In genomic region chr2:238026953-238027505, GRCh38 we compare ENCODE assay signal across 15 cellular contexts.
"Had no signal": no experiment of that assay in that cellular context is flagged by ENCODE, and none has a peak within 500 bp of the region (broad histone marks: within the 10 kb centered on the region; RNA-seq: fewer than 3 reads in every experiment).

No MANE protein-coding gene starts in this region.

- H3K27ac Mint-ChIP-seq: activated naive CD8-positive, alpha-beta T cell treated with anti-CD3 and anti-CD28 coated beads for 36 hours; T-helper 1 cell treated with Interleukin-12 subunit alpha and Interleukin-12 subunit beta and Interleukin-4 antibody, amounts not matched to agents 30 μg/mL and 1 μg/mL, for 36 hours had no signal

- H3K9me3 Mint-ChIP-seq: activated naive CD8-positive, alpha-beta T cell treated with anti-CD3 and anti-CD28 coated beads for 36 hours; naive thymus-derived CD8-positive, alpha-beta T cell; T-helper 1 cell treated with Interleukin-12 subunit alpha and Interleukin-12 subunit beta and Interleukin-4 antibody, amounts not matched to agents 30 μg/mL and 1 μg/mL, for 36 hours had no signal

- DNase-seq: activated CD4-positive, alpha-beta T cell treated with anti-CD3 and anti-CD28 coated beads, Interleukin-2, amount 50 U/mL, for 1 hour; activated CD4-positive, CD25-positive, alpha-beta regulatory T cell; activated gamma-delta T cell treated with Interleukin-2 at 50 U/mL for 16 hours; activated naive CD8-positive, alpha-beta T cell treated with anti-CD3 and anti-CD28 coated beads for 36 hours; activated T-cell treated with anti-CD3 and anti-CD28 coated beads for 4 hours; cerebellar nuclear complex; left cardiac atrium; mucosa of descending colon; naive thymus-derived CD8-positive, alpha-beta T cell; pancreas; stimulated activated CD4-positive, alpha-beta T cell treated with anti-CD3 and anti-CD28 coated beads, Interleukin-4, amount 100 ng/mL, for 1 hour; stimulated activated CD8-positive, alpha-beta memory T cell treated with anti-CD3 and anti-CD28 coated beads, Interleukin-4, amount 100 ng/mL, for 48 hours; stomach had no signal

- H3K9me3 ChIP-seq: mucosa of descending colon, pancreas, stomach, thoracic aorta had no signal

- H3K27me3 Mint-ChIP-seq: activated naive CD8-positive, alpha-beta T cell treated with anti-CD3 and anti-CD28 coated beads for 36 hours; naive thymus-derived CD8-positive, alpha-beta T cell had no signal

- ATAC-seq: left cardiac atrium; mucosa of descending colon; naive thymus-derived CD8-positive, alpha-beta T cell had no signal

- H3K4me3 Mint-ChIP-seq: activated naive CD8-positive, alpha-beta T cell treated with anti-CD3 and anti-CD28 coated beads for 36 hours; naive thymus-derived CD8-positive, alpha-beta T cell; T-helper 1 cell treated with Interleukin-12 subunit alpha and Interleukin-12 subunit beta and Interleukin-4 antibody, amounts not matched to agents 30 μg/mL and 1 μg/mL, for 36 hours had no signal
